ENCODE assay signal across 8 cellular contexts in the genomic region with DNA sequence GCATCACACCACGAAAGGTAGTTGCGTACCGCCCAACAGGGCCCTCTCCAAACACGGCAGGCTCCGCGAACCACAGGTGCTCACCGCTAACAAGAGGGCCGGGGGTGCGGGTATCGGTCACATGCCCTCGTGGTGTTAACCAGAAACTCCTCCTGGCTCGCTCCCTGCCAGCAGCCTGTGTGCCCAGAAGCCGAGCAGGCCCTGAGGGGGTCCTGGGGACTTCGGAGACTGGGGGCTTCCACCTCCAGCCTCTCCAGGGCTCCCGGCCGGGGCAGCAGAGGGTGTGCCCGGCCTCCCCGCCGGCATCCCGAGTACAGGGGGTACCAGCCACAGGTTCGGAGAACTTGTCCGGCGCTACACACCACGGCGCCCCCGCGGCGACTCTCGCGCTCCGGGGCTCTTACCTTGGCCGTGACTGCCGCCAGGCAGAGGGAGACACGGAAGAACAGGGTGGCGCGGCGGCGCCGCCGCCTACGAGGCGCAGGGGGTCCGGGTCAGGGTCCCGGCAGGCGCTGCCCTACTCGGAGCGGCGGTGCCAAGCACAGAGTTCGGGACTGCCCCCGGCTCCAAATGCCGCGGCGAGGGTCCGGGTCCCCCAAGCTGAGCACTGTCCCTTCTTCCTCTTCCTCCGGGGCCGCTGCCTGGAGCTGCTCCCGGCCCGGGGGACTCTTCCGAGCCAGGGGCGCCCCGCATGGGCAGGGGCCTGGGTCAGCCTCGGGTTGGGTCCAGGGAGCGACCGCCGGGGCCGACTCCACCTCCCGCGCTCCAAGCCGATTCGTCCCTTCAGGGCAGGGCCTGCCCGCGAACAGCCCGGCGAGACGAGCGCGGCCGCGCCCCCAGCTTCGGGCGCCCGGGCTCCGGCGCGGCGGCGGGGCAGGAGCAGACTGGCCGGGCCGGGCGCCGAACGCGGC. TPM values are rescaled to one million over a fixed set of nuclear protein-coding genes. Genes with fewer than 3 reads are reported as not detected.
DNase-seq lines count a peak whose midpoint lies in the region; ATAC-seq, FAIRE-seq and TF ChIP-seq lines count a peak whose summit lies in the region.

A gene (minus strand): TSS at position 886 of the 911 bp plus-strand sequence.

- no peaks in the 10 kb centered on the region for H3K27me3 ChIP-seq in lung (ENCODE audit: control insufficient read depth, insufficient read depth)

- FAIRE-seq in D721Med (lab: Jason Lieb, UNC): no peak

- H3K36me3 ChIP-seq in lung (ENCODE audit: control insufficient read depth in 2 of 2, insufficient read depth in 2 of 2, low read length in 2 of 2): no peaks in the 10 kb centered on the region

- ATAC-seq in HG02610 (IDR thresholded peaks at IDR 0.05; ENCODE audit: unreplicated experiment) (peak; percentile 11), lung (ENCODE audit: insufficient read depth, low FRiP score) (no peak)

- DNase-seq in RKO (ENCODE audit: low spot score): peak; percentile 26
- DNase-seq in ecto neural progenitor cell (ENCODE audit: low spot score): peak; percentile 68
- DNase-seq in lung (ENCODE audit: low spot score): peak; percentile 46
- peak in 35 of 49 donors; percentile 5 to 52 (median 28) for DNase-seq in substantia nigra (lab: John Stamatoyannopoulos, UW)
- DNase-seq in D721Med (ENCODE audit: insufficient read length, low spot score): no peak
- DNase-seq in SKM-1 treated with dmso at 0.1 percent for 144 hours (lab: John Stamatoyannopoulos, UW; ENCODE audit: unreplicated experiment): no peak

- 1 to 2% methylated on average over 64 to 93 of the region's 93 CpGs for WGBS in lung, 2 donors

- H3K9me3 ChIP-seq in lung (ENCODE audit: control insufficient read depth in 2 of 2, insufficient read depth in 1 of 2, low read length in 1 of 2): no peaks in the 10 kb centered on the region

- TF ChIP-seq CTCF in GM12875 (IDR thresholded peaks at IDR 0.05; ENCODE audit: borderline replicate concordance, insufficient read depth, low read depth, low read length) (no peak), lung (IDR thresholded peaks at IDR 0.05; ENCODE audit: control extremely low read depth, extremely low read depth) (no peak), D721Med (IDR thresholded peaks at IDR 0.05; ENCODE audit: insufficient read depth, missing control alignments) (no peak)

- peaks cover 0 to 10% of the 10 kb centered on the region in 2 donors for H3K4me1 ChIP-seq in lung (ENCODE audit: control insufficient read depth in 2 of 2, insufficient read depth in 2 of 2, low read length in 2 of 2)

- H3K27ac ChIP-seq in lung (ENCODE audit: low read depth in 1 of 2, low read length in 1 of 2) (peak within 1 kb of the TSS; percentile 45 to 91), substantia nigra (ENCODE audit: low read depth, low read length, poor library complexity, severe bottlenecking) (peak within 1 kb of the TSS; percentile 22)

- H3K4me3 ChIP-seq in GM12875 (ENCODE audit: low read depth, low read length) (peak within 1 kb of the TSS; percentile 80), lung (peak within 1 kb of the TSS; percentile 53)

RNA-seq across cellular contexts. Expression of the gene that starts here (rescaled TPM):
- 10 to 100 TPM; 27.2 to 41.1 TPM for total RNA-seq in lung
- 1 to 10 TPM; 2.9 to 3.5 TPM for polyA plus RNA-seq in lung

Comparison
In these comparisons a context has a peak if more than half of its experiments do, and no peak if none do; other contexts are left out.
1. DNase-seq: peak in RKO (single experiment), ecto neural progenitor cell (single experiment), lung (single experiment) and substantia nigra (35 of 49); none in D721Med (single experiment) and SKM-1 treated with dmso at 0.1 percent for 144 hours (single experiment).